In genomic region chr19:3047307-3048189, GRCh38 we compare ENCODE assay signal across 8 cellular contexts. TPM values are rescaled to one million over a fixed set of nuclear protein-coding genes. Genes with fewer than 3 reads are reported as not detected.
DNase-seq lines count a peak whose midpoint lies in the region; TF ChIP-seq lines count a peak whose summit lies in the region.

No MANE protein-coding gene starts in this region.

- TF ChIP-seq POLR2A in vagina (IDR thresholded peaks at IDR 0.05): peak in 1 of 2 donors; percentile 51

- no peaks in the 10 kb centered on the region for H3K9me3 Mint-ChIP-seq in osteocyte (ENCODE audit: unreplicated experiment)

- H3K27ac ChIP-seq in HUES64 (ENCODE audit: low read depth, low read length): peak overlapping the region; percentile 64; the same call in 1 of the 2 replicates
- peak overlapping the region; percentile 98 for H3K27ac ChIP-seq in vagina

- peaks cover 8% of the 10 kb centered on the region for H3K4me1 ChIP-seq in HUES64 (ENCODE audit: insufficient read depth, low read length)
- peaks cover 31% of the 10 kb centered on the region for H3K4me1 ChIP-seq in vagina

- no peak overlapping the region for H3K9ac ChIP-seq in HUES64 (ENCODE audit: low read depth, low read length)

- intact Hi-C loops in vagina (cut with DNase I): no loop called here

- peak overlapping the region; percentile 47 for H3K4me3 ChIP-seq in HUES64 (ENCODE audit: low read length)
- peak overlapping the region; percentile 25 to 55 for H3K4me3 ChIP-seq in foreskin fibroblast (ENCODE audit: low read depth in 1 of 2, low read length in 2 of 2)
- H3K4me3 ChIP-seq in vagina: peak overlapping the region; percentile 59 to 62

- H3K4me3 Mint-ChIP-seq in osteocyte (ENCODE audit: unreplicated experiment): peak overlapping the region; percentile 75

- peaks cover 8% of the 10 kb centered on the region for H3K4me1 Mint-ChIP-seq in osteocyte (ENCODE audit: unreplicated experiment)

- no peak overlapping the region for H3K27ac Mint-ChIP-seq in osteocyte (ENCODE audit: unreplicated experiment)

- H3K36me3 ChIP-seq in HUES64 (ENCODE audit: insufficient read depth, low read length): no peaks in the 10 kb centered on the region
- H3K36me3 ChIP-seq in vagina: no peaks in the 10 kb centered on the region

- H3K9me3 ChIP-seq in HUES64 (ENCODE audit: insufficient read depth, low read depth, low read length) (no peaks in the 10 kb centered on the region), vagina (no peaks in the 10 kb centered on the region)

- H3K27me3 ChIP-seq in HUES64 (ENCODE audit: insufficient read depth, low read length) (peaks cover 27% of the 10 kb centered on the region), vagina (no peaks in the 10 kb centered on the region)

- DNase-seq in AG08395 (ENCODE audit: low spot score) (peak; percentile 81), OCI-M1 (lab: John Stamatoyannopoulos, UW) (peak; percentile 96), foreskin fibroblast (peak; percentile 77 to 90), osteocyte (ENCODE audit: extremely low spot score, unreplicated experiment) (no peak), vagina (ENCODE audit: extremely low spot score in 2 of 2) (no peak), GM19238 (ENCODE audit: insufficient read length, low spot score) (no peak)
- peak; percentile 56 for DNase-seq in activated effector memory CD4-positive, alpha-beta T cell treated with Interleukin-2 at 50 U/mL for 16 hours

- no peaks in the 10 kb centered on the region for H3K36me3 Mint-ChIP-seq in osteocyte (ENCODE audit: unreplicated experiment)

- WGBS in HUES64: 11% methylated on average over 30 of the region's 44 CpGs

- TF ChIP-seq CTCF in foreskin fibroblast (IDR thresholded peaks at IDR 0.05; ENCODE audit: low read depth, low read length) (no peak), osteocyte (IDR thresholded peaks at IDR 0.05) (no peak), vagina (IDR thresholded peaks at IDR 0.05) (no peak)

- no peaks in the 10 kb centered on the region for H3K27me3 Mint-ChIP-seq in osteocyte (ENCODE audit: unreplicated experiment)

RNA-seq across cellular contexts. Expression of gene TLE5, which starts 14.7 kb away (rescaled TPM):
- polyA plus RNA-seq in HUES64 (2013, experiment 1 of 2): 95.1 TPM
- polyA plus RNA-seq in HUES64 (2013, experiment 2 of 2): 123 TPM
- total RNA-seq in osteocyte (359 and 366 TPM in 2 replicates), vagina (451 TPM)

RNA-seq across cellular contexts. Expression of gene TLE2, which starts 18.5 kb away (rescaled TPM):
- polyA plus RNA-seq in HUES64 (2013, experiment 1 of 2): 1.8 TPM
- 2.2 TPM for polyA plus RNA-seq in HUES64 (2013, experiment 2 of 2)
- 13.2 and 14.9 TPM in 2 replicates for total RNA-seq in osteocyte
- 28.2 TPM for total RNA-seq in vagina

RNA-seq across cellular contexts. Expression of gene GNA11, which starts 46.6 kb away (rescaled TPM):
- polyA plus RNA-seq in HUES64 (2013, experiment 1 of 2): 12.7 TPM
- polyA plus RNA-seq in HUES64 (2013, experiment 2 of 2): 12.2 TPM
- total RNA-seq in osteocyte (65.5 and 69.9 TPM in 2 replicates), vagina (33.6 TPM)

Comparison
In these comparisons a context has a peak if more than half of its experiments do, and no peak if none do; other contexts are left out.
1. DNase-seq: peak in AG08395 (single experiment), OCI-M1 (single experiment), activated effector memory CD4-positive, alpha-beta T cell treated with Interleukin-2 at 50 U/mL for 16 hours (single experiment) and foreskin fibroblast (2 of 2); none in osteocyte (single experiment), vagina (0 of 2) and GM19238 (single experiment).
2. Peak in every context shown above with its lines, with median percentiles within 50 percentile points of each other: H3K4me3 ChIP-seq.